Comparison of ENCODE assay signal across 21 cellular contexts in genomic region chr10:14296081-14296709, GRCh38. TPM values are rescaled to one million over a fixed set of nuclear protein-coding genes. Genes with fewer than 3 reads are reported as not detected.
DNase-seq lines count a peak whose midpoint lies in the region; ATAC-seq and TF ChIP-seq lines count a peak whose summit lies in the region.
"Had no signal": no experiment of that assay in that cellular context is flagged by ENCODE, and none has a peak within 500 bp of the region (broad histone marks: within the 10 kb centered on the region; RNA-seq: fewer than 3 reads in every experiment).

No MANE protein-coding gene starts in this region.

- H3K79me2 ChIP-seq in osteoblast (ENCODE audit: insufficient read depth, low read length), result no peaks in the 10 kb centered on the region
- no peaks in the 10 kb centered on the region for H3K79me2 ChIP-seq in GM23248 (ENCODE audit: insufficient read depth)

- H3K4me1 Mint-ChIP-seq in endothelial cell (ENCODE audit: unreplicated experiment), result peaks cover 18% of the 10 kb centered on the region
- H3K4me1 Mint-ChIP-seq: activated naive CD8-positive, alpha-beta T cell treated with anti-CD3 and anti-CD28 coated beads, Interleukin-2, amount 50 U/mL, for 24 hours had no signal

- H3K27me3 ChIP-seq in osteoblast (ENCODE audit: insufficient read depth, low read length) (peaks cover 22% of the 10 kb centered on the region), GM23248 (replicated peaks; ENCODE audit: insufficient read depth) (peaks cover 37% of the 10 kb centered on the region)
- H3K27me3 ChIP-seq: BLaER1 had no signal

- H3K4me3 Mint-ChIP-seq in endothelial cell (ENCODE audit: unreplicated experiment), result peak overlapping the region; percentile 12
- H3K4me3 Mint-ChIP-seq: activated naive CD8-positive, alpha-beta T cell treated with anti-CD3 and anti-CD28 coated beads, Interleukin-2, amount 50 U/mL, for 24 hours; activated T-helper 1 cell treated with anti-CD3 and anti-CD28 coated beads, Interleukin-12 subunit alpha, Interleukin-12 subunit beta, Interleukin-2, Interleukin-4 antibody, amounts not matched to agents 30 ng/mL and 10 ng/mL and 1 ng/mL, durations not matched to agents 14 hours and 24 hours and 36 hours had no signal

- H2AFZ ChIP-seq in osteoblast (ENCODE audit: low read length) (no peak overlapping the region), GM23248 (no peak overlapping the region)

- no peaks in the 10 kb centered on the region for H3K9me3 Mint-ChIP-seq in endothelial cell (ENCODE audit: unreplicated experiment)

- TF ChIP-seq CTCF in endothelial cell (IDR thresholded peaks at IDR 0.05; ENCODE audit: unreplicated experiment) (no peak), osteoblast (IDR thresholded peaks at IDR 0.05; ENCODE audit: extremely low read depth, low read depth, low read length) (no peak)

- no peak overlapping the region for H3K4me2 ChIP-seq in osteoblast (ENCODE audit: insufficient read depth, low read length)
- no peak overlapping the region for H3K4me2 ChIP-seq in GM23248 (ENCODE audit: unreplicated experiment)
- H3K4me2 ChIP-seq: BLaER1 had no signal

- no peak overlapping the region for H3K27ac ChIP-seq in osteoblast (ENCODE audit: low read depth, low read length)
- H3K27ac ChIP-seq in GM23248, result no peak overlapping the region
- H3K27ac ChIP-seq: BLaER1, coronary artery, upper lobe of right lung, WERI-Rb-1 had no signal

- no peaks in the 10 kb centered on the region for H3K9me2 ChIP-seq in GM23248 (ENCODE audit: insufficient read depth)

- no peaks in the 10 kb centered on the region for H3F3A ChIP-seq in GM23248 (ENCODE audit: insufficient read depth)

- peaks cover 9% of the 10 kb centered on the region for H3K27me3 Mint-ChIP-seq in endothelial cell (ENCODE audit: unreplicated experiment)

- no peaks in the 10 kb centered on the region for H4K20me1 ChIP-seq in osteoblast (ENCODE audit: insufficient read depth, low read length)
- no peaks in the 10 kb centered on the region for H4K20me1 ChIP-seq in GM23248 (ENCODE audit: insufficient read depth)
- H4K20me1 ChIP-seq: BLaER1 had no signal

- H3K9me3 ChIP-seq in osteoblast (ENCODE audit: low read depth, low read length), result no peaks in the 10 kb centered on the region
- no peaks in the 10 kb centered on the region for H3K9me3 ChIP-seq in GM23248 (ENCODE audit: low read depth)
- H3K9me3 ChIP-seq: upper lobe of right lung had no signal

- no peaks in the 10 kb centered on the region for H3K36me3 Mint-ChIP-seq in endothelial cell (ENCODE audit: low read depth, unreplicated experiment)

- H3K27ac Mint-ChIP-seq in endothelial cell (ENCODE audit: unreplicated experiment), result peak overlapping the region; percentile 55
- H3K27ac Mint-ChIP-seq: activated naive CD8-positive, alpha-beta T cell treated with anti-CD3 and anti-CD28 coated beads, Interleukin-2, amount 50 U/mL, for 24 hours; activated T-helper 1 cell treated with anti-CD3 and anti-CD28 coated beads, Interleukin-12 subunit alpha, Interleukin-12 subunit beta, Interleukin-2, Interleukin-4 antibody, amounts not matched to agents 30 ng/mL and 10 ng/mL and 1 ng/mL, durations not matched to agents 14 hours and 24 hours and 36 hours had no signal

- H3K4me3 ChIP-seq in osteoblast (ENCODE audit: insufficient read depth, low read length) (no peak overlapping the region), GM23248 (no peak overlapping the region)
- H3K4me3 ChIP-seq: BLaER1, coronary artery, upper lobe of right lung had no signal

- no peaks in the 10 kb centered on the region for H3K4me1 ChIP-seq in osteoblast (ENCODE audit: insufficient read depth, low read length)
- H3K4me1 ChIP-seq in GM23248 (ENCODE audit: insufficient read depth), result no peaks in the 10 kb centered on the region
- H3K4me1 ChIP-seq: upper lobe of right lung had no signal

- in situ Hi-C loops in G401 (cut with HindIII; ENCODE audit: low sequenced_read_pairs), result no loop called here
- in situ Hi-C loops in GM23248 (cut with MboI), result no loop called here

- ATAC-seq in HG03280 (IDR thresholded peaks at IDR 0.05; ENCODE audit: unreplicated experiment) (no peak), GM21526 (IDR thresholded peaks at IDR 0.05; ENCODE audit: low FRiP score, unreplicated experiment) (no peak)
- ATAC-seq: activated naive CD8-positive, alpha-beta T cell treated with anti-CD3 and anti-CD28 coated beads, Interleukin-2, amount 50 U/mL, for 24 hours; esophagus mucosa; upper lobe of right lung had no signal

- DNase-seq in G401 (ENCODE audit: low spot score) (peak; percentile 12), T1000 (lab: John Stamatoyannopoulos, UW) (peak; percentile 54), endothelial cell (ENCODE audit: low spot score) (no peak), osteoblast (ENCODE audit: insufficient read length, low spot score, missing footprints) (peak; percentile 31), HuH-7.5 (ENCODE audit: low spot score) (no peak), GM23248 (no peak)
- DNase-seq: activated CD8-positive, alpha-beta memory T cell treated with anti-CD3 and anti-CD28 coated beads for 24 hours; activated naive CD8-positive, alpha-beta T cell treated with anti-CD3 and anti-CD28 coated beads, Interleukin-2, amount 50 U/mL, for 24 hours; NCI-H1930; NCI-H524 treated with DMSO at 0.1 percent for 48 hours; posterior cingulate gyrus; stimulated activated CD4-positive, alpha-beta T cell treated with anti-CD3 and anti-CD28 coated beads, Interleukin-12 subunit alpha, Interleukin-12 subunit beta, amount 100 ng/mL, for 4 hours; stimulated activated naive CD4-positive, alpha-beta T cell; upper lobe of right lung; WERI-Rb-1 had no signal

- H3K9ac ChIP-seq in GM23248, result no peak overlapping the region
- H3K9ac ChIP-seq: BLaER1 had no signal

- H3K36me3 ChIP-seq in osteoblast (ENCODE audit: insufficient read depth, low read length) (no peaks in the 10 kb centered on the region), GM23248 (ENCODE audit: low read depth) (no peaks in the 10 kb centered on the region)
- H3K36me3 ChIP-seq: BLaER1, upper lobe of right lung, WERI-Rb-1 had no signal

- 58 to 63% methylated on average over 8 of the region's 8 CpGs for WGBS in GM23248 (ENCODE audit: low coverage in 1 of 2, low lambda C conversion rate in 2 of 2, missing lambda C conversion rate in 2 of 2), 2 experiments

RNA-seq across cellular contexts. Expression of gene FRMD4A, which starts 34.5 kb away (rescaled TPM):
- total RNA-seq in G401 (2014; rRNA removed; shearing (Covaris generic)), result 21.1 and 63.4 TPM in 2 replicates
- total RNA-seq in endothelial cell (ENCODE audit: unreplicated experiment) (68.9 TPM), osteoblast (41.3 and 42.4 TPM in 2 replicates)
- total RNA-seq in GM23248 (2014; rRNA removed; shearing (Covaris generic)), result 17.5 and 17.8 TPM in 2 replicates
- polyA plus RNA-seq in GM23248 (2016; fragmentation: Nextera tagmentation; extraction: Ambion mirVana), result 11.3 and 11.9 TPM in 2 replicates

Comparison
In these comparisons a context has a peak if more than half of its experiments do, and no peak if none do; other contexts are left out.
1. DNase-seq: peak in G401 (single experiment), T1000 (single experiment) and osteoblast (single experiment); none in endothelial cell (single experiment), HuH-7.5 (single experiment) and GM23248 (single experiment).